2 cellular contexts compared by ENCODE assay signal in genomic region chr3:51873253-51873766, GRCh38.
TF ChIP-seq lines count a peak whose summit lies in the region.

No MANE protein-coding gene starts in this region.

TF ChIP-seq in HEK293, 187 proteins besides CTCF, POLR2A, EP300 and RAD21:
- 0 out of 2 replicates have a peak, but pooled peaks have one; percentile 41 for TF ChIP-seq ZNF24 (tag by site-specific recombination; IDR thresholded peaks at IDR 0.05)
- peak; percentile 56 for TF ChIP-seq ZBTB17 (tag by site-specific recombination; IDR thresholded peaks at IDR 0.05)
- no peak for TF ChIP-seq ZNF501 (tag by site-specific recombination; IDR thresholded peaks at IDR 0.05)

TF ChIP-seq in K562, 482 proteins besides CTCF, POLR2A, EP300 and RAD21:
- TF ChIP-seq BRCA1 (IDR thresholded peaks at IDR 0.05) = no peak
- TF ChIP-seq BRCA1 (CRISPR knock-in tag; IDR thresholded peaks at IDR 0.05) = no peak
- TF ChIP-seq ZBTB17 (CRISPR knock-in tag; IDR thresholded peaks at IDR 0.05) = peak; percentile 66; the same call in 1 of the 2 replicates
- peak; percentile 86 for TF ChIP-seq ZNF24 (IDR thresholded peaks at IDR 0.05)
- TF ChIP-seq, protein P1, sequence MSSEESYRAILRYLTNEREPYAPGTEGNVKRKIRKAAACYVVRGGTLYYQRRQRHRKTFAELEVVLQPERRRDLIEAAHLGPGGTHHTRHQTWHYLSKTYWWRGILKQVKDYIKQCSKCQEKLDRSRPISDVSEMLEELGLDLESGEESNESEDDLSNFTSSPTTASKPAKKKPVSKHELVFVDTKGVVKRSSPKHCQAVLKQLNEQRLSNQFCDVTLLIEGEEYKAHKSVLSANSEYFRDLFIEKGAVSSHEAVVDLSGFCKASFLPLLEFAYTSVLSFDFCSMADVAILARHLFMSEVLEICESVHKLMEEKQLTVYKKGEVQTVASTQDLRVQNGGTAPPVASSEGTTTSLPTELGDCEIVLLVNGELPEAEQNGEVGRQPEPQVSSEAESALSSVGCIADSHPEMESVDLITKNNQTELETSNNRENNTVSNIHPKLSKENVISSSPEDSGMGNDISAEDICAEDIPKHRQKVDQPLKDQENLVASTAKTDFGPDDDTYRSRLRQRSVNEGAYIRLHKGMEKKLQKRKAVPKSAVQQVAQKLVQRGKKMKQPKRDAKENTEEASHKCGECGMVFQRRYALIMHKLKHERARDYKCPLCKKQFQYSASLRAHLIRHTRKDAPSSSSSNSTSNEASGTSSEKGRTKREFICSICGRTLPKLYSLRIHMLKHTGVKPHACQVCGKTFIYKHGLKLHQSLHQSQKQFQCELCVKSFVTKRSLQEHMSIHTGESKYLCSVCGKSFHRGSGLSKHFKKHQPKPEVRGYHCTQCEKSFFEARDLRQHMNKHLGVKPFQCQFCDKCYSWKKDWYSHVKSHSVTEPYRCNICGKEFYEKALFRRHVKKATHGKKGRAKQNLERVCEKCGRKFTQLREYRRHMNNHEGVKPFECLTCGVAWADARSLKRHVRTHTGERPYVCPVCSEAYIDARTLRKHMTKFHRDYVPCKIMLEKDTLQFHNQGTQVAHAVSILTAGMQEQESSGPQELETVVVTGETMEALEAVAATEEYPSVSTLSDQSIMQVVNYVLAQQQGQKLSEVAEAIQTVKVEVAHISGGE (CRISPR knock-in tag; IDR thresholded peaks at IDR 0.05) = no peak
- no peak for TF ChIP-seq ELF1 (tag; IDR thresholded peaks at IDR 0.05)
- TF ChIP-seq FOXA1 (IDR thresholded peaks at IDR 0.05; ENCODE audit: borderline replicate concordance) = no peak
- no peak for TF ChIP-seq TBP (optimal IDR thresholded peaks at IDR 0.05; ENCODE audit: low read depth, low read length)
- no peak for TF ChIP-seq L3MBTL2 (IDR thresholded peaks at IDR 0.05)
- no peak for TF ChIP-seq ZNF384 (IDR thresholded peaks at IDR 0.05; ENCODE audit: low read depth, low read length)
- no peak for TF ChIP-seq ZBTB26 (CRISPR knock-in tag; IDR thresholded peaks at IDR 0.05)
- TF ChIP-seq, protein P2, sequence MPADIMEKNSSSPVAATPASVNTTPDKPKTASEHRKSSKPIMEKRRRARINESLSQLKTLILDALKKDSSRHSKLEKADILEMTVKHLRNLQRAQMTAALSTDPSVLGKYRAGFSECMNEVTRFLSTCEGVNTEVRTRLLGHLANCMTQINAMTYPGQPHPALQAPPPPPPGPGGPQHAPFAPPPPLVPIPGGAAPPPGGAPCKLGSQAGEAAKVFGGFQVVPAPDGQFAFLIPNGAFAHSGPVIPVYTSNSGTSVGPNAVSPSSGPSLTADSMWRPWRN (IDR thresholded peaks at IDR 0.05; ENCODE audit: low read depth) = no peak
- TF ChIP-seq ETV1 (tag; conservative IDR thresholded peaks at IDR 0.05; ENCODE audit: low read depth) = no peak
- no peak for TF ChIP-seq RBM39 (optimal IDR thresholded peaks at IDR 0.05; ENCODE audit: low read depth, low read length)
- TF ChIP-seq ZBTB7A (IDR thresholded peaks at IDR 0.05; ENCODE audit: borderline replicate concordance, control insufficient read depth, low read depth, low read length) = no peak
- TF ChIP-seq LEF1 (IDR thresholded peaks at IDR 0.05) = no peak
- TF ChIP-seq NFYB (IDR thresholded peaks at IDR 0.05; ENCODE audit: extremely low read depth, insufficient read length) = no peak
TF ChIP-seq in K562: peak in this region for 2.
